Comparison of ENCODE assay signal across 6 cellular contexts in genomic region chr3:195966563-195967386, GRCh38. TPM values are rescaled to one million over a fixed set of nuclear protein-coding genes. Genes with fewer than 3 reads are reported as not detected.
A peak's percentile ranks its signal among the peaks of the same experiment; 100 is the strongest.
DNase-seq lines count a peak whose midpoint lies in the region; ATAC-seq, FAIRE-seq and TF ChIP-seq lines count a peak whose summit lies in the region.
"Not testable (repeated sequence)": the region's sequence is repeated elsewhere in the genome, so short reads cannot be mapped to it uniquely, and the experiment has no call there.

No MANE protein-coding gene starts in this region.

- TF ChIP-seq CTCF in bronchial epithelial cell (IDR thresholded peaks at IDR 0.05; ENCODE audit: insufficient read depth, low read length, severe bottlenecking) = not testable (repeated sequence)

- not testable (repeated sequence) for H3K4me1 Mint-ChIP-seq in activated CD4-positive, alpha-beta T cell treated with anti-CD3 and anti-CD28 coated beads, Interleukin-2, amount 10 ng/mL, durations not matched to agents 24 days and 14 days

- H3K4me3 ChIP-seq in bronchial epithelial cell (ENCODE audit: low read depth, low read length) = not testable (repeated sequence)

- not testable (repeated sequence) for H3K27me3 Mint-ChIP-seq in activated CD4-positive, alpha-beta T cell treated with anti-CD3 and anti-CD28 coated beads, Interleukin-2, amount 10 ng/mL, durations not matched to agents 24 days and 14 days

- H3K36me3 Mint-ChIP-seq in activated CD4-positive, alpha-beta T cell treated with anti-CD3 and anti-CD28 coated beads, Interleukin-2, amount 10 ng/mL, durations not matched to agents 24 days and 14 days (ENCODE audit: low read depth) = peaks cover 49% of the 10 kb centered on the region

- H3K4me3 Mint-ChIP-seq in activated CD4-positive, alpha-beta T cell treated with anti-CD3 and anti-CD28 coated beads, Interleukin-2, amount 10 ng/mL, durations not matched to agents 24 days and 14 days = not testable (repeated sequence)

- H3K27ac Mint-ChIP-seq in activated CD4-positive, alpha-beta T cell treated with anti-CD3 and anti-CD28 coated beads, Interleukin-2, amount 10 ng/mL, durations not matched to agents 24 days and 14 days = not testable (repeated sequence)

- H3K27me3 ChIP-seq in bronchial epithelial cell (ENCODE audit: control insufficient read depth, insufficient read depth, low read length) = not testable (repeated sequence)

- peaks cover 11% of the 10 kb centered on the region for H3K36me3 ChIP-seq in bronchial epithelial cell (ENCODE audit: control insufficient read depth, insufficient read depth, low read length)

- intact Hi-C loops in activated CD4-positive, alpha-beta T cell treated with anti-CD3 and anti-CD28 coated beads, Interleukin-2, amount 10 ng/mL, durations not matched to agents 24 days and 14 days (cut with micrococcal nuclease); Right ventricle myocardium inferior (cut with DNase I); left colon (cut with DNase I, micrococcal nuclease); posterior vena cava (cut with DNase I): not testable (repeated sequence)

- DNase-seq in activated CD4-positive, alpha-beta T cell treated with anti-CD3 and anti-CD28 coated beads, Interleukin-2, amount 10 ng/mL, durations not matched to agents 24 days and 14 days = peak; percentile 53
- peak; percentile 68 for DNase-seq in bronchial epithelial cell (ENCODE audit: low read depth)
- not testable (repeated sequence) for DNase-seq in Right ventricle myocardium inferior (ENCODE audit: missing footprints); left colon
- peak; percentile 35 for DNase-seq in mesenteric fat pad (ENCODE audit: low spot score)
- DNase-seq in posterior vena cava (ENCODE audit: low spot score) = peak; percentile 37

- not testable (repeated sequence) for FAIRE-seq in bronchial epithelial cell (lab: Jason Lieb, UNC)

- ATAC-seq in Right ventricle myocardium inferior (peak; percentile 39), left colon (peak; percentile 63)

- not testable (repeated sequence) for H3K9me3 Mint-ChIP-seq in activated CD4-positive, alpha-beta T cell treated with anti-CD3 and anti-CD28 coated beads, Interleukin-2, amount 10 ng/mL, durations not matched to agents 24 days and 14 days

RNA-seq across cellular contexts. Expression of gene TNK2, which starts 58.4 kb away (rescaled TPM):
- 101 and 110 TPM in 2 replicates for total RNA-seq in activated CD4-positive, alpha-beta T cell treated with anti-CD3 and anti-CD28 coated beads, Interleukin-2, amount 10 ng/mL, durations not matched to agents 24 days and 14 days
- 6.3 and 6.8 TPM in 2 replicates for total RNA-seq in bronchial epithelial cell
- 31.7 TPM for total RNA-seq in Right ventricle myocardium inferior
- total RNA-seq in left colon = 10 to 100 TPM; 18.3 to 33.9 TPM
- 40.5 TPM for total RNA-seq in mesenteric fat pad
- 10 to 100 TPM; 24.3 to 34.1 TPM for total RNA-seq in posterior vena cava
